In the genomic region with DNA sequence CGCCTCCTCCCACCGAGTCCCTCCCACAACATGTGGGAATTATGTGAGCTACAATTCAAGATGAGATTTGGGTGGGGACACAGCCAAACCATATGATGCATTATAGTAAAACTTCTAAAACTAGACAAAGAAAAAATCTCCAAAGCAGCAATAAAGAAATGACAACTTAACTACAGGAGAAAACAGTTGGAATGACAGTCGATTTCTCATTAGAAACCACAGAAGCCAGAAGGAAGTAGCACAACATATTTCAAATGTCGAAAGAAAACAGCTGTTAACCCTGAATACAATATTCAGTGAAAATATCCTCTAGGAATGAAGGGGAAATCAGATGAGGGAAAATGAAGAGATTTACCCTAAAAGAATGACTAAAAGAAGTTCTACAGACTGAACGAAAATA, we compare ENCODE assay signal across 26 cellular contexts.
"Had no signal": no experiment of that assay in that cellular context is flagged by ENCODE, and none has a peak within 500 bp of the region (broad histone marks: within the 10 kb centered on the region; RNA-seq: fewer than 3 reads in every experiment).

No MANE protein-coding gene starts in this region.

- H3K4me1 ChIP-seq: body of pancreas, colonic mucosa, heart right ventricle, neural progenitor cell, parathyroid adenoma, psoas muscle, suprapubic skin, tibial artery, upper lobe of right lung had no signal

- H3K4me3 ChIP-seq: body of pancreas, colonic mucosa, heart right ventricle, neural progenitor cell, psoas muscle, suprapubic skin, tibial artery, upper lobe of right lung had no signal

- DNase-seq: activated CD4-positive, alpha-beta T cell treated with anti-CD3 and anti-CD28 coated beads for 4 hours; activated CD4-positive, alpha-beta T cell treated with anti-CD3 and anti-CD28 coated beads, Interleukin-2, amount 50 U/mL, for 4 hours; activated naive CD4-positive, alpha-beta T cell; activated T-cell treated with anti-CD3 and anti-CD28 coated beads for 4 hours; activated T-cell treated with anti-CD3 and anti-CD28 coated beads, Interleukin-2, amount 50 U/mL, for 72 hours; anterior cingulate cortex; body of pancreas; colonic mucosa; effector CD8-positive, alpha-beta T cell; foreskin fibroblast; heart right ventricle; midbrain; natural killer cell; occipital lobe; psoas muscle; stimulated activated CD4-positive, alpha-beta T cell treated with anti-CD3 and anti-CD28 coated beads, Interleukin-15, amount 100 ng/mL, for 24 hours; stimulated activated CD4-positive, alpha-beta T cell treated with anti-CD3 and anti-CD28 coated beads, Interleukin-2, amount 100 ng/mL, for 24 hours; stimulated activated naive CD4-positive, alpha-beta T cell; tibial artery; upper lobe of right lung had no signal

- ATAC-seq: activated naive CD4-positive, alpha-beta T cell treated with anti-CD3 and anti-CD28 coated beads, Interleukin-2, amount 50 U/mL, for 72 hours; activated T-cell treated with anti-CD3 and anti-CD28 coated beads, Interleukin-2, amount 50 U/mL, for 72 hours; body of pancreas; heart right ventricle; natural killer cell; psoas muscle; upper lobe of right lung had no signal

- H3K4me1 Mint-ChIP-seq: memory B cell, natural killer cell, neural progenitor cell had no signal

- H2AFZ ChIP-seq: neural progenitor cell, parathyroid adenoma had no signal

- H3K27ac Mint-ChIP-seq: activated naive CD4-positive, alpha-beta T cell treated with anti-CD3 and anti-CD28 coated beads, Interleukin-2, amount 50 U/mL, for 72 hours; activated T-cell treated with anti-CD3 and anti-CD28 coated beads, Interleukin-2, amount 50 U/mL, for 72 hours; memory B cell; natural killer cell; neural progenitor cell had no signal

- H3K27me3 ChIP-seq: body of pancreas, colonic mucosa, heart right ventricle, neural progenitor cell, suprapubic skin, tibial artery, upper lobe of right lung had no signal

- H3K27ac ChIP-seq: body of pancreas, colonic mucosa, heart right ventricle, neural progenitor cell, parathyroid adenoma, psoas muscle, suprapubic skin, tibial artery, upper lobe of right lung, VCaP had no signal

- H3K9me3 ChIP-seq: body of pancreas, colonic mucosa, suprapubic skin, tibial artery had no signal

- H3K4me3 Mint-ChIP-seq: activated T-cell treated with anti-CD3 and anti-CD28 coated beads, Interleukin-2, amount 50 U/mL, for 72 hours; memory B cell; natural killer cell; neural progenitor cell had no signal

- H3K4me2 ChIP-seq: neural progenitor cell had no signal

- H3K36me3 Mint-ChIP-seq: activated naive CD4-positive, alpha-beta T cell treated with anti-CD3 and anti-CD28 coated beads, Interleukin-2, amount 50 U/mL, for 72 hours; natural killer cell had no signal

- H3K9ac ChIP-seq: neural progenitor cell, parathyroid adenoma had no signal

- H3K27me3 Mint-ChIP-seq: memory B cell had no signal

- H3K36me3 ChIP-seq: colonic mucosa, heart right ventricle, neural progenitor cell, suprapubic skin, tibial artery, upper lobe of right lung had no signal

- H3K79me2 ChIP-seq: parathyroid adenoma had no signal
